In genomic region chr11:121928597-121929580, GRCh38 we compare ENCODE assay signal across 10 cellular contexts.
DNase-seq lines count a peak whose midpoint lies in the region; ATAC-seq and TF ChIP-seq lines count a peak whose summit lies in the region.
"Had no signal": no experiment of that assay in that cellular context is flagged by ENCODE, and none has a peak within 500 bp of the region (broad histone marks: within the 10 kb centered on the region; RNA-seq: fewer than 3 reads in every experiment).

No MANE protein-coding gene starts in this region.

- no peaks in the 10 kb centered on the region for H3K9me2 ChIP-seq in neural cell (ENCODE audit: insufficient read depth, low read length)

- peak overlapping the region; percentile 64 for H3K9ac ChIP-seq in neural cell (ENCODE audit: low read length)

- DNase-seq in WTC11 (ENCODE audit: low spot score) (peak; percentile 17), foreskin fibroblast (no peak), endothelial cell (ENCODE audit: low spot score) (no peak)
- DNase-seq: activated CD8-positive, alpha-beta memory T cell treated with anti-CD3 and anti-CD28 coated beads for 24 hours; DMS 273 treated with DMSO at 0.1 percent for 48 hours; NCI-H446 treated with DMSO at 0.1 percent for 48 hours had no signal

- peaks cover 3% of the 10 kb centered on the region for H3K27me3 Mint-ChIP-seq in WTC11 (ENCODE audit: low read depth)
- H3K27me3 Mint-ChIP-seq in endothelial cell (ENCODE audit: unreplicated experiment), result no peaks in the 10 kb centered on the region

- H3K36me3 ChIP-seq in neural cell (ENCODE audit: insufficient read depth, low read length) (no peaks in the 10 kb centered on the region), urinary bladder (ENCODE audit: insufficient read depth) (no peaks in the 10 kb centered on the region)

- H3K36me3 Mint-ChIP-seq in WTC11 (no peaks in the 10 kb centered on the region), endothelial cell (ENCODE audit: low read depth, unreplicated experiment) (no peaks in the 10 kb centered on the region)

- H3K27ac Mint-ChIP-seq in WTC11 (no peak overlapping the region), endothelial cell (ENCODE audit: unreplicated experiment) (no peak overlapping the region)

- CTCF ChIA-PET in WTC11 (lab: Charles Lee), result interaction anchor here (1.3 kb wide), 1 partner anchor 274 kb away, joined by 4 read pairs; no protein-coding TSS in a partner anchor

- H3K27me3 ChIP-seq in neural cell (ENCODE audit: insufficient read depth, low read depth, low read length), result no peaks in the 10 kb centered on the region

- peak overlapping the region; percentile 15 to 31 for H3K4me3 ChIP-seq in foreskin fibroblast (ENCODE audit: low read depth in 1 of 2, low read length in 2 of 2)
- peak overlapping the region; percentile 64 for H3K4me3 ChIP-seq in neural cell (ENCODE audit: low read length)
- peak overlapping the region; percentile 19 for H3K4me3 ChIP-seq in urinary bladder (ENCODE audit: low read depth, low read length)

- POLR2A ChIA-PET in WTC11 (lab: Charles Lee), result no interaction called here

- peaks cover 7% of the 10 kb centered on the region; the same call in 1 of the 2 replicates for H3K9me3 Mint-ChIP-seq in WTC11
- H3K9me3 Mint-ChIP-seq in endothelial cell (ENCODE audit: unreplicated experiment), result no peaks in the 10 kb centered on the region

- H3K4me3 Mint-ChIP-seq in WTC11 (no peak overlapping the region), endothelial cell (ENCODE audit: unreplicated experiment) (no peak overlapping the region)

- H2AFZ ChIP-seq in neural cell (ENCODE audit: low read depth, low read length), result peak overlapping the region; percentile 52

- H3K4me1 ChIP-seq in urinary bladder (ENCODE audit: insufficient read depth), result no peaks in the 10 kb centered on the region

- no peak for TF ChIP-seq EP300 in neural cell (conservative IDR thresholded peaks at IDR 0.05; ENCODE audit: poor library complexity, severe bottlenecking)

- no peaks in the 10 kb centered on the region for H3K79me2 ChIP-seq in neural cell (replicated peaks; ENCODE audit: insufficient read depth, low read length)

- H3K4me2 ChIP-seq in neural cell (ENCODE audit: low read length), result peak overlapping the region; percentile 84

- no peak for TF ChIP-seq RAD21 in neural cell (conservative IDR thresholded peaks at IDR 0.05)

- peaks cover 3% of the 10 kb centered on the region for H3F3A ChIP-seq in neural cell (ENCODE audit: insufficient read depth, low read length, poor library complexity, severe bottlenecking)

- H4K20me1 ChIP-seq in neural cell (ENCODE audit: insufficient read depth), result no peaks in the 10 kb centered on the region

- peak; percentile 48 for ATAC-seq in WTC11
- no peak for ATAC-seq in HG03280 (IDR thresholded peaks at IDR 0.05; ENCODE audit: unreplicated experiment)
- ATAC-seq in HG03571 (IDR thresholded peaks at IDR 0.05; ENCODE audit: unreplicated experiment), result no peak

- peak overlapping the region; percentile 92 for H3K27ac ChIP-seq in neural cell (ENCODE audit: low read length)
- H3K27ac ChIP-seq in urinary bladder (ENCODE audit: low read depth), result no peak overlapping the region

- H3K4me1 Mint-ChIP-seq in WTC11 (peaks cover 36% of the 10 kb centered on the region), endothelial cell (ENCODE audit: unreplicated experiment) (no peaks in the 10 kb centered on the region)

- 28% methylated on average over 16 of the region's 16 CpGs for WGBS in urinary bladder

- TF ChIP-seq CTCF in WTC11 (IDR thresholded peaks at IDR 0.05), result no peak
- no peak for TF ChIP-seq CTCF in foreskin fibroblast (IDR thresholded peaks at IDR 0.05; ENCODE audit: low read depth, low read length)
- no peak for TF ChIP-seq CTCF in neural cell (IDR thresholded peaks at IDR 0.05; ENCODE audit: poor library complexity, severe bottlenecking)
- TF ChIP-seq CTCF in endothelial cell (IDR thresholded peaks at IDR 0.05; ENCODE audit: unreplicated experiment), result no peak

- H3K9me3 ChIP-seq in neural cell (ENCODE audit: low read length), result no peaks in the 10 kb centered on the region

TF ChIP-seq in WTC11, 78 proteins besides CTCF, POLR2A, EP300 and RAD21 (continues in another document):
- TF ChIP-seq ZNF532 (CRISPR knock-in tag; IDR thresholded peaks at IDR 0.05; ENCODE audit: borderline replicate concordance), result no peak

TF ChIP-seq in neural cell, 6 proteins besides CTCF, POLR2A, EP300 and RAD21:
- TF ChIP-seq POLR2AphosphoS5 (IDR thresholded peaks at IDR 0.05), result no peak
- no peak for TF ChIP-seq MXI1 (conservative IDR thresholded peaks at IDR 0.05; ENCODE audit: poor library complexity, severe bottlenecking)
- TF ChIP-seq TAF1 (IDR thresholded peaks at IDR 0.05; ENCODE audit: low read depth), result no peak
- TF ChIP-seq EZH2 (IDR thresholded peaks at IDR 0.05; ENCODE audit: borderline replicate concordance, insufficient read depth, low read length, poor library complexity, severe bottlenecking), result no peak
- TF ChIP-seq REST (IDR thresholded peaks at IDR 0.05; ENCODE audit: borderline replicate concordance), result no peak
- TF ChIP-seq SMC3 (conservative IDR thresholded peaks at IDR 0.05; ENCODE audit: poor library complexity), result peak; percentile 28
